In the genomic region with DNA sequence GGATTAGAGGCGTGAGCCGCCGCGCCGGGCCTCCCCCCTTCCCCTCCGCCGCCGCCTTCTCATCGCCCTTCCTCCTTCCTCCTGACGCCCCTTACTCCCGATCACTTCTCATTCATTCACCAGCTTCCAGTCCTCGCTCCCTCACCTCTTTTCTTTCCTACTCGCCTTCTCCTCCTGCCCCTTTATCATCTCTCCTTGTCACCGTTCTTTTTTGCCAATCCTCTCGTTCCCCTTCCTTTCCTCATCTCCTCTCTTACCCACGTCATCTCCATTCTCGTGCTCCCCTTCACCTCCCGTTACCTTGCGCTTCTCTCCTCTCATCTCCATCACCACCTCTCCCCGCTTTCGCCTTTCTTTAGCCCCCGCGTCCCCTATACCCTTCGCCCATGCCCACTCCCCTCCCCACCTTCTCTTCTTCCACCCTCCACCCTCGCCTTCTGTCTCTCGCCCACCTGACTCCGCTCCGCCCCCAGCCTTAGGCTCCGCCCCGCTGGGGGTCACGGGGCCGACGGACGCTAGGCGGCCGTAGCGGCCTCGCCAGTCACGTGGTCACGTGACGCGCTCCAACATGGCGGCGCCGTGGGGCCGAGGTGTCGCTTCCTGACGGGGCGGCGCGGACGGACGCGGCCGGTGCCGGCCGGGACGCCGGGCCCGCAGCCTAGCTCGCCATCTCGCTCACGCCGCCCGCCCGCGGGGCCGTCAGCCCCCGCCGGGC, we compare ENCODE assay signal across 1 cellular context.
TF ChIP-seq lines count a peak whose summit lies in the region.

A gene (plus strand): TSS at position 544 of the 715 bp plus-strand sequence. CDS start 179 bp downstream, outside the sequence.

TF ChIP-seq in HepG2, 621 proteins besides CTCF, POLR2A, EP300 and RAD21 (continued from another document and continues in another):
- TF ChIP-seq ZIK1 (CRISPR knock-in tag; IDR thresholded peaks at IDR 0.05; ENCODE audit: borderline replicate concordance, low read depth) = peak; percentile 38; the same call in 1 of the 2 replicates
- peak; percentile 96 for TF ChIP-seq TBX2 (CRISPR knock-in tag; IDR thresholded peaks at IDR 0.05; ENCODE audit: borderline replicate concordance)
- TF ChIP-seq PHF20 (CRISPR knock-in tag; IDR thresholded peaks at IDR 0.05) = peak; percentile 90
- no peak for TF ChIP-seq SNAPC2 (CRISPR knock-in tag; IDR thresholded peaks at IDR 0.05)
- no peak; the same call in 1 of the 2 replicates for TF ChIP-seq ZNF816 (CRISPR knock-in tag; IDR thresholded peaks at IDR 0.05; ENCODE audit: borderline replicate concordance)
- TF ChIP-seq ZEB1 (IDR thresholded peaks at IDR 0.05; ENCODE audit: insufficient replicate concordance, low read depth) = no peak
- no peak for TF ChIP-seq ATRX (CRISPR knock-in tag; IDR thresholded peaks at IDR 0.05; ENCODE audit: borderline replicate concordance)
- TF ChIP-seq, protein P1, sequence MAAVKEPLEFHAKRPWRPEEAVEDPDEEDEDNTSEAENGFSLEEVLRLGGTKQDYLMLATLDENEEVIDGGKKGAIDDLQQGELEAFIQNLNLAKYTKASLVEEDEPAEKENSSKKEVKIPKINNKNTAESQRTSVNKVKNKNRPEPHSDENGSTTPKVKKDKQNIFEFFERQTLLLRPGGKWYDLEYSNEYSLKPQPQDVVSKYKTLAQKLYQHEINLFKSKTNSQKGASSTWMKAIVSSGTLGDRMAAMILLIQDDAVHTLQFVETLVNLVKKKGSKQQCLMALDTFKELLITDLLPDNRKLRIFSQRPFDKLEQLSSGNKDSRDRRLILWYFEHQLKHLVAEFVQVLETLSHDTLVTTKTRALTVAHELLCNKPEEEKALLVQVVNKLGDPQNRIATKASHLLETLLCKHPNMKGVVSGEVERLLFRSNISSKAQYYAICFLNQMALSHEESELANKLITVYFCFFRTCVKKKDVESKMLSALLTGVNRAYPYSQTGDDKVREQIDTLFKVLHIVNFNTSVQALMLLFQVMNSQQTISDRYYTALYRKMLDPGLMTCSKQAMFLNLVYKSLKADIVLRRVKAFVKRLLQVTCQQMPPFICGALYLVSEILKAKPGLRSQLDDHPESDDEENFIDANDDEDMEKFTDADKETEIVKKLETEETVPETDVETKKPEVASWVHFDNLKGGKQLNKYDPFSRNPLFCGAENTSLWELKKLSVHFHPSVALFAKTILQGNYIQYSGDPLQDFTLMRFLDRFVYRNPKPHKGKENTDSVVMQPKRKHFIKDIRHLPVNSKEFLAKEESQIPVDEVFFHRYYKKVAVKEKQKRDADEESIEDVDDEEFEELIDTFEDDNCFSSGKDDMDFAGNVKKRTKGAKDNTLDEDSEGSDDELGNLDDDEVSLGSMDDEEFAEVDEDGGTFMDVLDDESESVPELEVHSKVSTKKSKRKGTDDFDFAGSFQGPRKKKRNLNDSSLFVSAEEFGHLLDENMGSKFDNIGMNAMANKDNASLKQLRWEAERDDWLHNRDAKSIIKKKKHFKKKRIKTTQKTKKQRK (IDR thresholded peaks at IDR 0.05; ENCODE audit: low read length) = no peak
- TF ChIP-seq, protein P2, sequence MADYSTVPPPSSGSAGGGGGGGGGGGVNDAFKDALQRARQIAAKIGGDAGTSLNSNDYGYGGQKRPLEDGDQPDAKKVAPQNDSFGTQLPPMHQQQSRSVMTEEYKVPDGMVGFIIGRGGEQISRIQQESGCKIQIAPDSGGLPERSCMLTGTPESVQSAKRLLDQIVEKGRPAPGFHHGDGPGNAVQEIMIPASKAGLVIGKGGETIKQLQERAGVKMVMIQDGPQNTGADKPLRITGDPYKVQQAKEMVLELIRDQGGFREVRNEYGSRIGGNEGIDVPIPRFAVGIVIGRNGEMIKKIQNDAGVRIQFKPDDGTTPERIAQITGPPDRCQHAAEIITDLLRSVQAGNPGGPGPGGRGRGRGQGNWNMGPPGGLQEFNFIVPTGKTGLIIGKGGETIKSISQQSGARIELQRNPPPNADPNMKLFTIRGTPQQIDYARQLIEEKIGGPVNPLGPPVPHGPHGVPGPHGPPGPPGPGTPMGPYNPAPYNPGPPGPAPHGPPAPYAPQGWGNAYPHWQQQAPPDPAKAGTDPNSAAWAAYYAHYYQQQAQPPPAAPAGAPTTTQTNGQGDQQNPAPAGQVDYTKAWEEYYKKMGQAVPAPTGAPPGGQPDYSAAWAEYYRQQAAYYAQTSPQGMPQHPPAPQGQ (CRISPR knock-in tag; IDR thresholded peaks at IDR 0.05; ENCODE audit: borderline replicate concordance) = no peak
- no peak for TF ChIP-seq SCMH1 (CRISPR knock-in tag; IDR thresholded peaks at IDR 0.05; ENCODE audit: borderline replicate concordance)
- peak; percentile 96 for TF ChIP-seq HOXA9 (CRISPR knock-in tag; IDR thresholded peaks at IDR 0.05; ENCODE audit: borderline replicate concordance)
- peak; percentile 91 for TF ChIP-seq ZNF331 (CRISPR knock-in tag; IDR thresholded peaks at IDR 0.05)
- TF ChIP-seq NR2F1 (CRISPR knock-in tag; IDR thresholded peaks at IDR 0.05) = peak; percentile 72 to 79; a peak in 3 of 4 replicates
- peak; percentile 95 for TF ChIP-seq TMF1 (CRISPR knock-in tag; IDR thresholded peaks at IDR 0.05; ENCODE audit: low read depth)
- TF ChIP-seq, protein P3, sequence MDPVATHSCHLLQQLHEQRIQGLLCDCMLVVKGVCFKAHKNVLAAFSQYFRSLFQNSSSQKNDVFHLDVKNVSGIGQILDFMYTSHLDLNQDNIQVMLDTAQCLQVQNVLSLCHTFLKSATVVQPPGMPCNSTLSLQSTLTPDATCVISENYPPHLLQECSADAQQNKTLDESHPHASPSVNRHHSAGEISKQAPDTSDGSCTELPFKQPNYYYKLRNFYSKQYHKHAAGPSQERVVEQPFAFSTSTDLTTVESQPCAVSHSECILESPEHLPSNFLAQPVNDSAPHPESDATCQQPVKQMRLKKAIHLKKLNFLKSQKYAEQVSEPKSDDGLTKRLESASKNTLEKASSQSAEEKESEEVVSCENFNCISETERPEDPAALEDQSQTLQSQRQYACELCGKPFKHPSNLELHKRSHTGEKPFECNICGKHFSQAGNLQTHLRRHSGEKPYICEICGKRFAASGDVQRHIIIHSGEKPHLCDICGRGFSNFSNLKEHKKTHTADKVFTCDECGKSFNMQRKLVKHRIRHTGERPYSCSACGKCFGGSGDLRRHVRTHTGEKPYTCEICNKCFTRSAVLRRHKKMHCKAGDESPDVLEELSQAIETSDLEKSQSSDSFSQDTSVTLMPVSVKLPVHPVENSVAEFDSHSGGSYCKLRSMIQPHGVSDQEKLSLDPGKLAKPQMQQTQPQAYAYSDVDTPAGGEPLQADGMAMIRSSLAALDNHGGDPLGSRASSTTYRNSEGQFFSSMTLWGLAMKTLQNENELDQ (CRISPR knock-in tag; IDR thresholded peaks at IDR 0.05; ENCODE audit: borderline replicate concordance) = no peak
- TF ChIP-seq, protein P4, sequence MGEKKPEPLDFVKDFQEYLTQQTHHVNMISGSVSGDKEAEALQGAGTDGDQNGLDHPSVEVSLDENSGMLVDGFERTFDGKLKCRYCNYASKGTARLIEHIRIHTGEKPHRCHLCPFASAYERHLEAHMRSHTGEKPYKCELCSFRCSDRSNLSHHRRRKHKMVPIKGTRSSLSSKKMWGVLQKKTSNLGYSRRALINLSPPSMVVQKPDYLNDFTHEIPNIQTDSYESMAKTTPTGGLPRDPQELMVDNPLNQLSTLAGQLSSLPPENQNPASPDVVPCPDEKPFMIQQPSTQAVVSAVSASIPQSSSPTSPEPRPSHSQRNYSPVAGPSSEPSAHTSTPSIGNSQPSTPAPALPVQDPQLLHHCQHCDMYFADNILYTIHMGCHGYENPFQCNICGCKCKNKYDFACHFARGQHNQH (CRISPR knock-in tag; IDR thresholded peaks at IDR 0.05) = peak; percentile 33; the same call in 1 of the 2 replicates
- no peak for TF ChIP-seq ZNF552 (CRISPR knock-in tag; IDR thresholded peaks at IDR 0.05; ENCODE audit: borderline replicate concordance)
- no peak for TF ChIP-seq HMGA1 (CRISPR knock-in tag; conservative IDR thresholded peaks at IDR 0.05)
- TF ChIP-seq KAT2B (IDR thresholded peaks at IDR 0.05; ENCODE audit: borderline replicate concordance, low read depth, low read length) = no peak
- peak; percentile 91 for TF ChIP-seq SKI (IDR thresholded peaks at IDR 0.05; ENCODE audit: partially characterized antibody)
- peak; percentile 86 for TF ChIP-seq THAP11 (CRISPR knock-in tag; IDR thresholded peaks at IDR 0.05)
- TF ChIP-seq ZNF10 (CRISPR knock-in tag; IDR thresholded peaks at IDR 0.05; ENCODE audit: borderline replicate concordance, low read depth) = no peak
- peak; percentile 94 for TF ChIP-seq KAT7 (CRISPR knock-in tag; IDR thresholded peaks at IDR 0.05; ENCODE audit: borderline replicate concordance)
- TF ChIP-seq ELF4 (CRISPR knock-in tag; IDR thresholded peaks at IDR 0.05; ENCODE audit: borderline replicate concordance) = no peak
- TF ChIP-seq, protein P5, sequence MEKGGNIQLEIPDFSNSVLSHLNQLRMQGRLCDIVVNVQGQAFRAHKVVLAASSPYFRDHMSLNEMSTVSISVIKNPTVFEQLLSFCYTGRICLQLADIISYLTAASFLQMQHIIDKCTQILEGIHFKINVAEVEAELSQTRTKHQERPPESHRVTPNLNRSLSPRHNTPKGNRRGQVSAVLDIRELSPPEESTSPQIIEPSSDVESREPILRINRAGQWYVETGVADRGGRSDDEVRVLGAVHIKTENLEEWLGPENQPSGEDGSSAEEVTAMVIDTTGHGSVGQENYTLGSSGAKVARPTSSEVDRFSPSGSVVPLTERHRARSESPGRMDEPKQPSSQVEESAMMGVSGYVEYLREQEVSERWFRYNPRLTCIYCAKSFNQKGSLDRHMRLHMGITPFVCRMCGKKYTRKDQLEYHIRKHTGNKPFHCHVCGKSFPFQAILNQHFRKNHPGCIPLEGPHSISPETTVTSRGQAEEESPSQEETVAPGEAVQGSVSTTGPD (CRISPR knock-in tag; IDR thresholded peaks at IDR 0.05) = no peak
- no peak; the same call in 1 of the 2 replicates for TF ChIP-seq PRMT3 (CRISPR knock-in tag; IDR thresholded peaks at IDR 0.05; ENCODE audit: borderline replicate concordance, low read depth)
- TF ChIP-seq, protein P6, sequence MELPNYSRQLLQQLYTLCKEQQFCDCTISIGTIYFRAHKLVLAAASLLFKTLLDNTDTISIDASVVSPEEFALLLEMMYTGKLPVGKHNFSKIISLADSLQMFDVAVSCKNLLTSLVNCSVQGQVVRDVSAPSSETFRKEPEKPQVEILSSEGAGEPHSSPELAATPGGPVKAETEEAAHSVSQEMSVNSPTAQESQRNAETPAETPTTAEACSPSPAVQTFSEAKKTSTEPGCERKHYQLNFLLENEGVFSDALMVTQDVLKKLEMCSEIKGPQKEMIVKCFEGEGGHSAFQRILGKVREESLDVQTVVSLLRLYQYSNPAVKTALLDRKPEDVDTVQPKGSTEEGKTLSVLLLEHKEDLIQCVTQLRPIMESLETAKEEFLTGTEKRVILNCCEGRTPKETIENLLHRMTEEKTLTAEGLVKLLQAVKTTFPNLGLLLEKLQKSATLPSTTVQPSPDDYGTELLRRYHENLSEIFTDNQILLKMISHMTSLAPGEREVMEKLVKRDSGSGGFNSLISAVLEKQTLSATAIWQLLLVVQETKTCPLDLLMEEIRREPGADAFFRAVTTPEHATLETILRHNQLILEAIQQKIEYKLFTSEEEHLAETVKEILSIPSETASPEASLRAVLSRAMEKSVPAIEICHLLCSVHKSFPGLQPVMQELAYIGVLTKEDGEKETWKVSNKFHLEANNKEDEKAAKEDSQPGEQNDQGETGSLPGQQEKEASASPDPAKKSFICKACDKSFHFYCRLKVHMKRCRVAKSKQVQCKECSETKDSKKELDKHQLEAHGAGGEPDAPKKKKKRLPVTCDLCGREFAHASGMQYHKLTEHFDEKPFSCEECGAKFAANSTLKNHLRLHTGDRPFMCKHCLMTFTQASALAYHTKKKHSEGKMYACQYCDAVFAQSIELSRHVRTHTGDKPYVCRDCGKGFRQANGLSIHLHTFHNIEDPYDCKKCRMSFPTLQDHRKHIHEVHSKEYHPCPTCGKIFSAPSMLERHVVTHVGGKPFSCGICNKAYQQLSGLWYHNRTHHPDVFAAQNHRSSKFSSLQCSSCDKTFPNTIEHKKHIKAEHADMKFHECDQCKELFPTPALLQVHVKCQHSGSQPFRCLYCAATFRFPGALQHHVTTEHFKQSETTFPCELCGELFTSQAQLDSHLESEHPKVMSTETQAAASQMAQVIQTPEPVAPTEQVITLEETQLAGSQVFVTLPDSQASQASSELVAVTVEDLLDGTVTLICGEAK (IDR thresholded peaks at IDR 0.05) = peak; percentile 59
- TF ChIP-seq, protein P6 (CRISPR knock-in tag; IDR thresholded peaks at IDR 0.05) = no peak; the same call in 1 of the 2 replicates
- TF ChIP-seq, protein P7, sequence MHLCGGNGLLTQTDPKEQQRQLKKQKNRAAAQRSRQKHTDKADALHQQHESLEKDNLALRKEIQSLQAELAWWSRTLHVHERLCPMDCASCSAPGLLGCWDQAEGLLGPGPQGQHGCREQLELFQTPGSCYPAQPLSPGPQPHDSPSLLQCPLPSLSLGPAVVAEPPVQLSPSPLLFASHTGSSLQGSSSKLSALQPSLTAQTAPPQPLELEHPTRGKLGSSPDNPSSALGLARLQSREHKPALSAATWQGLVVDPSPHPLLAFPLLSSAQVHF (CRISPR knock-in tag; IDR thresholded peaks at IDR 0.05) = peak; percentile 97; the same call in 1 of the 2 replicates
- no peak for TF ChIP-seq ZSCAN22 (CRISPR knock-in tag; IDR thresholded peaks at IDR 0.05)
- peak; percentile 66 for TF ChIP-seq FOSL2 (CRISPR knock-in tag; IDR thresholded peaks at IDR 0.05)
- peak; percentile 10; the same call in 1 of the 2 replicates for TF ChIP-seq ZFP1 (CRISPR knock-in tag; IDR thresholded peaks at IDR 0.05)
- TF ChIP-seq RFX5 (IDR thresholded peaks at IDR 0.05; ENCODE audit: low read depth, low read length) = peak; percentile 11; the same call in 1 of the 2 replicates
- peak; percentile 38; the same call in 1 of the 2 replicates for TF ChIP-seq HNRNPUL1 (IDR thresholded peaks at IDR 0.05; ENCODE audit: low read depth, low read length)
